Comparison of ENCODE assay signal across 8 cellular contexts in the genomic region with DNA sequence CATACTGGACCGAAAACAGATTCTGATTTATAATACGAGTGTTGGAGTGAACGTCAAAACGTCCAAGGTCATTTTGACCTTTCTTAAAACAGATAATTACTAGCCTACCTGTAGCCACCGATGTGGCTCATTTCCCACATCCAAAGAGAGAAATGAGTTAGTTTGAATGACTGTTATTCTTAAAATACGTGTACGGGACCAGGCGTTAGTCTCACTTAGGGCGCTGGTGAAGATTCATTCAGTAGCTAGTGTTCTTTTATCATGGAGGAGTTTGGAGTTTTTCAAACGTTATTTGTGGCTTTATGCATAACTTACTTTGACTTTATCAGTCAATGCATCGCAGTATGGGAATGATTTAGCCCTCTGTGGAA. TPM values are rescaled to one million over a fixed set of nuclear protein-coding genes. Genes with fewer than 3 reads are reported as not detected.
DNase-seq lines count a peak whose midpoint lies in the region; ATAC-seq, FAIRE-seq and TF ChIP-seq lines count a peak whose summit lies in the region.

No MANE protein-coding gene starts in this region.

- peaks cover 0 to 15% (median 10%) of the 10 kb centered on the region in 4 donors for H3K4me1 ChIP-seq in sigmoid colon

- H3K27me3 ChIP-seq in sigmoid colon, result peaks cover 0 to 12% (median 0%) of the 10 kb centered on the region in 3 donors

- no peak for FAIRE-seq in frontal cortex (lab: Jason Lieb, UNC)

- H3K4me3 ChIP-seq in fibroblast of villous mesenchyme (ENCODE audit: low read depth, low read length), result peak overlapping the region; percentile 79
- peak overlapping the region; percentile 61 to 76 (median 66) for H3K4me3 ChIP-seq in sigmoid colon

- peak overlapping the region; percentile 87 for H3K4me3 Mint-ChIP-seq in T-helper 17 cell

- no peak for TF ChIP-seq POLR2A in sigmoid colon (IDR thresholded peaks at IDR 0.05)

- H3K36me3 Mint-ChIP-seq in T-helper 17 cell (ENCODE audit: low read depth), result peaks cover 8% of the 10 kb centered on the region

- H3K27me3 Mint-ChIP-seq in T-helper 17 cell, result peaks cover 49% of the 10 kb centered on the region

- no peak for TF ChIP-seq CTCF in fibroblast of villous mesenchyme (IDR thresholded peaks at IDR 0.05; ENCODE audit: insufficient read depth, low read depth, low read length)
- TF ChIP-seq CTCF in sigmoid colon (IDR thresholded peaks at IDR 0.05), result no peak

- ATAC-seq in T-helper 17 cell (no peak), GM21390 (IDR thresholded peaks at IDR 0.05; ENCODE audit: unreplicated experiment) (no peak), HG03378 (IDR thresholded peaks at IDR 0.05; ENCODE audit: unreplicated experiment) (no peak)

- 44 to 59% methylated on average over 11 of the region's 11 CpGs for WGBS in sigmoid colon, 2 donors

- no peak for TF ChIP-seq EP300 in sigmoid colon (IDR thresholded peaks at IDR 0.05)

- DNase-seq in EH (ENCODE audit: low read depth) (peak; percentile 35), T-helper 17 cell (no peak), fibroblast of villous mesenchyme (ENCODE audit: low read depth) (peak; percentile 24), sigmoid colon (no peak), GM19238 (ENCODE audit: insufficient read length, low spot score) (no peak), frontal cortex (ENCODE audit: low spot score in 2 of 2) (no peak)

- peak overlapping the region; percentile 76 to 86 (median 82) for H3K27ac ChIP-seq in sigmoid colon

- H3K9me3 ChIP-seq in T-helper 17 cell (ENCODE audit: control insufficient read depth, low read length, poor library complexity, severe bottlenecking) (no peaks in the 10 kb centered on the region), sigmoid colon (no peaks in the 10 kb centered on the region)

- H3K36me3 ChIP-seq in sigmoid colon, result no peaks in the 10 kb centered on the region

- no peak overlapping the region for H3K27ac Mint-ChIP-seq in T-helper 17 cell

- peaks cover 9% of the 10 kb centered on the region for H3K4me1 Mint-ChIP-seq in T-helper 17 cell

- intact Hi-C loops in sigmoid colon (cut with DNase I), result no loop called here

RNA-seq across cellular contexts. Expression of gene BICC1, which starts 1.4 kb away (rescaled TPM):
- not detected for total RNA-seq in T-helper 17 cell
- total RNA-seq in fibroblast of villous mesenchyme, result 39.3 and 47.7 TPM in 2 replicates
- 10 to 100 TPM in 3 of 4 donors, 1 to 10 TPM in 1; 7.9 to 17.3 (median 13.7) TPM for total RNA-seq in sigmoid colon
- polyA plus RNA-seq in sigmoid colon, result 1 to 10 TPM in 2 of 3 donors, under 1 TPM in 1; 0.46 to 1.8 (median 1.8) TPM
- total RNA-seq in frontal cortex, result 4.5 TPM

Comparison
In these comparisons a context has a peak if more than half of its experiments do, and no peak if none do; other contexts are left out.
1. DNase-seq: peak in EH (single experiment) and fibroblast of villous mesenchyme (single experiment); none in T-helper 17 cell (0 of 3), sigmoid colon (single experiment), GM19238 (single experiment) and frontal cortex (0 of 2).